ENCODE assay signal across 21 cellular contexts in the genomic region with DNA sequence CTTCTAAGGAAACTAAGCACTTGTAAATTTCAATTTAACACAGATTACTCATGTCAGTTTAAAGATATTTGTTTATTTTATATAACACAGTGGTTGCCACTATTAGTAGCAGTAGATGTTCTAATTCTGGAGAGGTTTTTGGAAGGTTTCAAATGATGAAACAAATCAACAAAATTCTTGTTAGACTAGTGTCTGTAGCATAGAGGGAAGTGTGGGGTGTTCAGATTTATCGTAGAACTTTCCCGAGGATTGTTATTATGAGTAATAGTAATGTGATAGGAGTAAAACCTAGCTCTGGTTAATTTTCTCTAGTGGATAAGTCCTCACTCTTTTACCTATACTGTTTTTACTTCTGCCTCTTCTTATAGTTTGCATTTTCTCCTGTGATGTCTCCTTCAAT.
"Had no signal": no experiment of that assay in that cellular context is flagged by ENCODE, and none has a peak within 500 bp of the region (broad histone marks: within the 10 kb centered on the region; RNA-seq: fewer than 3 reads in every experiment).

No MANE protein-coding gene starts in this region.

- H3K27ac Mint-ChIP-seq: activated CD4-positive, alpha-beta memory T cell treated with anti-CD3 and anti-CD28 coated beads for 36 hours; activated naive CD4-positive, alpha-beta T cell treated with anti-CD3 and anti-CD28 coated beads for 36 hours; activated T-helper 17 cell treated with anti-CD3 and anti-CD28 coated beads, Interleukin-2, amount 50 U/mL, for 72 hours; effector memory CD8-positive, alpha-beta T cell; mesothelial cell of epicardium; nephron had no signal

- H3K4me3 Mint-ChIP-seq: activated CD4-positive, alpha-beta memory T cell treated with anti-CD3 and anti-CD28 coated beads for 36 hours; activated naive CD4-positive, alpha-beta T cell treated with anti-CD3 and anti-CD28 coated beads for 36 hours; activated T-helper 17 cell treated with anti-CD3 and anti-CD28 coated beads, Interleukin-2, amount 50 U/mL, for 72 hours; effector memory CD8-positive, alpha-beta T cell; mesothelial cell of epicardium had no signal

- H3K36me3 Mint-ChIP-seq: mesothelial cell of epicardium had no signal

- H3K4me3 ChIP-seq: ascending aorta, tibial artery had no signal

- H3K27me3 Mint-ChIP-seq: activated CD4-positive, alpha-beta memory T cell treated with anti-CD3 and anti-CD28 coated beads for 36 hours; activated T-helper 17 cell treated with anti-CD3 and anti-CD28 coated beads, Interleukin-2, amount 50 U/mL, for 72 hours; effector memory CD8-positive, alpha-beta T cell had no signal

- H3K27ac ChIP-seq: ascending aorta, tibial artery, VCaP had no signal

- DNase-seq: activated CD4-positive, alpha-beta memory T cell treated with anti-CD3 and anti-CD28 coated beads for 36 hours; activated CD4-positive, alpha-beta T cell treated with anti-CD3 and anti-CD28 coated beads for 1 hour; activated naive CD4-positive, alpha-beta T cell treated with anti-CD3 and anti-CD28 coated beads for 36 hours; effector memory CD8-positive, alpha-beta T cell; foreskin fibroblast; hypothalamus; kidney; stimulated activated CD4-positive, alpha-beta T cell treated with anti-CD3 and anti-CD28 coated beads, Interleukin-12 subunit alpha, Interleukin-12 subunit beta, amount 100 ng/mL, for 4 hours; stimulated activated CD4-positive, alpha-beta T cell treated with anti-CD3 and anti-CD28 coated beads, Interleukin-1b, Interleukin-23, amount 100 ng/mL, for 48 hours; stimulated activated CD8-positive, alpha-beta memory T cell treated with anti-CD3 and anti-CD28 coated beads, Interleukin-4, amount 100 ng/mL, for 48 hours; stimulated activated naive CD8-positive, alpha-beta T cell treated with anti-CD3 and anti-CD28 coated beads, Interleukin-15, Interleukin-2, amounts not matched to agents 100 U/mL and 50 U/mL, for 24 hours; substantia nigra; SW 1271; T-helper 2 cell; tibial artery had no signal

- H3K9me3 Mint-ChIP-seq: activated CD4-positive, alpha-beta memory T cell treated with anti-CD3 and anti-CD28 coated beads for 36 hours; activated naive CD4-positive, alpha-beta T cell treated with anti-CD3 and anti-CD28 coated beads for 36 hours; activated T-helper 17 cell treated with anti-CD3 and anti-CD28 coated beads, Interleukin-2, amount 50 U/mL, for 72 hours; effector memory CD8-positive, alpha-beta T cell; mesothelial cell of epicardium; nephron had no signal

- H3K27me3 ChIP-seq: ascending aorta, tibial artery had no signal

- ATAC-seq: activated T-helper 17 cell treated with anti-CD3 and anti-CD28 coated beads, Interleukin-2, amount 50 U/mL, for 72 hours; effector memory CD8-positive, alpha-beta T cell; left lobe of liver; stimulated activated naive CD8-positive, alpha-beta T cell treated with anti-CD3 and anti-CD28 coated beads, Interleukin-15, Interleukin-2, amounts not matched to agents 100 U/mL and 50 U/mL, for 24 hours had no signal

- H3K36me3 ChIP-seq: ascending aorta, tibial artery had no signal

- H3K9me3 ChIP-seq: ascending aorta, tibial artery had no signal
